ENCODE assay signal across 22 cellular contexts in the genomic region with DNA sequence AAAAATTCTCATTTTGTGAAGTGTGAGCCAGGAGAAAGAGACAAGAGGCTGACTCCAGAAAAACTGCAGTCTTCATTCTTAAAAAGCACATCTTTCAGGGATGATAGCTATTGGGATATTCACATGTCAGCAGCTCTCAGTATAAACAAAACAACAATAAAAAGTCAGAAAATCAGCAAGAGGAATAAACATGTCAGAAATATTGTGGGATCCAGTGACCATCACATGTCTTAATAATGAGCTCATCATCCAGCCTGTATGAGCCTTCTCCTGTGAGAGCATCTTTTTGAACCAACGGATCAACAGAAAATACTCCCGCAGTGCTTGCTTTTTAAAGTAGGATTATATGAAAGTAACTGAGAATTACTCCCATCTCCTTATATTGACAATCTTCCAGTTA.
"Had no signal": no experiment of that assay in that cellular context is flagged by ENCODE, and none has a peak within 500 bp of the region (broad histone marks: within the 10 kb centered on the region; RNA-seq: fewer than 3 reads in every experiment).

No MANE protein-coding gene starts in this region.

- H3K9me3 Mint-ChIP-seq: effector memory CD8-positive, alpha-beta T cell; natural killer cell had no signal

- H3K27me3 Mint-ChIP-seq: activated naive CD8-positive, alpha-beta T cell treated with anti-CD3 and anti-CD28 coated beads for 36 hours; effector memory CD8-positive, alpha-beta T cell; memory B cell; progenitor cell of endocrine pancreas; T-cell had no signal

- FAIRE-seq: bronchial epithelial cell, keratinocyte had no signal

- H3K4me3 Mint-ChIP-seq: activated naive CD8-positive, alpha-beta T cell treated with anti-CD3 and anti-CD28 coated beads for 36 hours; effector memory CD8-positive, alpha-beta T cell; memory B cell; natural killer cell; T-cell; T-helper 2 cell treated with Interferon-gamma antibody and Interleukin-4, amounts not matched to agents 5 μg/mL and 100 μg/mL, for 36 hours had no signal

- DNase-seq: activated CD4-positive, alpha-beta T cell treated with anti-CD3 and anti-CD28 coated beads, Interleukin-2, amount 50 U/mL, for 1 hour; activated CD4-positive, CD25-positive, alpha-beta regulatory T cell treated with anti-CD3 and anti-CD28 coated beads, Interleukin-2, amount 50 U/mL, for 72 hours; activated naive CD8-positive, alpha-beta T cell treated with anti-CD3 and anti-CD28 coated beads for 36 hours; activated T-cell treated with anti-CD3 and anti-CD28 coated beads, Interleukin-2, amount 50 U/mL, for 1 hour; amniotic stem cell; colonic mucosa; dorsolateral prefrontal cortex; effector memory CD8-positive, alpha-beta T cell; esophagus squamous epithelium; heart right ventricle; left colon; natural killer cell; spleen; stimulated activated CD4-positive, alpha-beta T cell treated with anti-CD3 and anti-CD28 coated beads, Interleukin-4, amount 100 ng/mL, for 1 hour; stimulated activated naive CD4-positive, alpha-beta T cell treated with Interleukin-2 at 50 U/mL for 16 hours; T-cell; upper lobe of right lung had no signal

- ATAC-seq: effector memory CD8-positive, alpha-beta T cell; heart right ventricle; left colon; natural killer cell; T-cell; upper lobe of right lung had no signal

- H3K36me3 Mint-ChIP-seq: natural killer cell had no signal

- H3K27ac Mint-ChIP-seq: activated naive CD8-positive, alpha-beta T cell treated with anti-CD3 and anti-CD28 coated beads for 36 hours; effector memory CD8-positive, alpha-beta T cell; memory B cell; natural killer cell; progenitor cell of endocrine pancreas; T-cell; T-helper 2 cell treated with Interferon-gamma antibody and Interleukin-4, amounts not matched to agents 5 μg/mL and 100 μg/mL, for 36 hours had no signal

- H3K4me1 Mint-ChIP-seq: activated naive CD8-positive, alpha-beta T cell treated with anti-CD3 and anti-CD28 coated beads for 36 hours; memory B cell; natural killer cell; T-cell had no signal
